ENCODE assay signal across 11 cellular contexts in the genomic region with DNA sequence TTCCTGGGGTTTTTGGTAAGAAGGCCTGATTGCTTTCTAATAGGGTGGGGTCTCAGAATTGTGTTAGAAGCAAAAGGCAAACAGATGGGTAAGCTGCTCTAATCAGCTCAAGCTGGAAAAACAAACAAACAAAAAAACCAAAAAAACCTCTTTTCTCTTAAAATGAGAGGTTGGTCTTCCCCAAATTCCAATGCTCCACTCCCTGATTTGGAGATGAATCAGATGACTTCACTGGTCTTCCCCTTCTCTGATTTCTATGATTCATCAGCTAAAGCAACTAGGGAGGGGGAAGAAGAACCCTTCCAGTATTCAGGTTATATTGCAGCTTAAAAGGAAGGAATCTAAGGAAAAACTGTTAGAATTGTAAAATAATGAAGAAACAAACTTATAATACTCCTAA. TPM values are rescaled to one million over a fixed set of nuclear protein-coding genes. Genes with fewer than 3 reads are reported as not detected.
A peak's percentile ranks its signal among the peaks of the same experiment; 100 is the strongest.
DNase-seq lines count a peak whose midpoint lies in the region; TF ChIP-seq lines count a peak whose summit lies in the region.
"Had no signal": no experiment of that assay in that cellular context is flagged by ENCODE, and none has a peak within 500 bp of the region (broad histone marks: within the 10 kb centered on the region; RNA-seq: fewer than 3 reads in every experiment).

No MANE protein-coding gene starts in this region.

- intact Hi-C loops in adrenal gland (cut with DNase I), result no loop called here

- H3K27ac ChIP-seq in SJSA1 (peak overlapping the region; percentile 65), adrenal gland (no peak overlapping the region)

- DNase-seq in GM04504 (ENCODE audit: low read depth), result peak; percentile 56
- DNase-seq in SJSA1 (ENCODE audit: low read depth in 1 of 2, low spot score in 2 of 2), result peak; percentile 57 to 92
- DNase-seq in fibroblast of the aortic adventitia (ENCODE audit: low read depth), result peak; percentile 88
- no peak for DNase-seq in activated CD8-positive, alpha-beta memory T cell treated with anti-CD3 and anti-CD28 coated beads for 24 hours
- no peak for DNase-seq in NCI-H748 treated with DMSO at 0.1 percent for 48 hours (lab: John Stamatoyannopoulos, UW)
- no peak for DNase-seq in adrenal gland
- no peak for DNase-seq in NCI-H748 (lab: John Stamatoyannopoulos, UW; ENCODE audit: unreplicated experiment)
- DNase-seq: MG63, posterior cingulate gyrus, SIG-M5 had no signal

- H3K4me1 ChIP-seq in SJSA1 (replicated peaks), result peaks cover 44% of the 10 kb centered on the region
- peaks cover 44% of the 10 kb centered on the region for H3K4me1 ChIP-seq in skeletal muscle satellite cell (ENCODE audit: control insufficient read depth, insufficient read depth, low read length)
- H3K4me1 ChIP-seq in adrenal gland (replicated peaks in 1 of 2), result peaks cover 9 to 19% of the 10 kb centered on the region in 2 donors

- no peak for TF ChIP-seq CTCF in fibroblast of the aortic adventitia (IDR thresholded peaks at IDR 0.05; ENCODE audit: insufficient read depth, low read length)
- no peak for TF ChIP-seq CTCF in adrenal gland (IDR thresholded peaks at IDR 0.05)

- peak overlapping the region; percentile 65 for H3K9ac ChIP-seq in skeletal muscle satellite cell (ENCODE audit: low read depth, low read length)

- no peaks in the 10 kb centered on the region for H3K27me3 ChIP-seq in SJSA1 (replicated peaks)
- no peaks in the 10 kb centered on the region for H3K27me3 ChIP-seq in skeletal muscle satellite cell (ENCODE audit: control insufficient read depth, insufficient read depth, low read length)
- H3K27me3 ChIP-seq in adrenal gland, result no peaks in the 10 kb centered on the region
- H3K27me3 ChIP-seq: MG63 had no signal

- H3K4me2 ChIP-seq in skeletal muscle satellite cell (ENCODE audit: low read length), result peak overlapping the region; percentile 52

- H3K4me3 ChIP-seq in SJSA1 (no peak overlapping the region), fibroblast of the aortic adventitia (ENCODE audit: low read depth, low read length) (no peak overlapping the region), skeletal muscle satellite cell (ENCODE audit: low read length) (no peak overlapping the region), adrenal gland (no peak overlapping the region)
- H3K4me3 ChIP-seq: MG63 had no signal

- H3K9me3 ChIP-seq in SJSA1 (replicated peaks) (no peaks in the 10 kb centered on the region), skeletal muscle satellite cell (replicated peaks; ENCODE audit: low read length) (no peaks in the 10 kb centered on the region), adrenal gland (replicated peaks in 1 of 3) (no peaks in the 10 kb centered on the region)
- H3K9me3 ChIP-seq: MG63 had no signal

- H3K36me3 ChIP-seq in SJSA1 (no peaks in the 10 kb centered on the region), skeletal muscle satellite cell (ENCODE audit: insufficient read depth, low read length) (no peaks in the 10 kb centered on the region), adrenal gland (replicated peaks in 1 of 2) (no peaks in the 10 kb centered on the region)
- H3K36me3 ChIP-seq: MG63 had no signal

- TF ChIP-seq POLR2A in adrenal gland (IDR thresholded peaks at IDR 0.05), result no peak

RNA-seq across cellular contexts. Expression of a gene that starts 9.6 kb away (rescaled TPM):
- 3,394 and 3,434 TPM in 2 replicates for total RNA-seq in SJSA1 (2014; rRNA removed; shearing (Covaris generic))
- total RNA-seq in fibroblast of the aortic adventitia (ENCODE audit: low replicate concordance) (2,605 and 3,136 TPM in 2 replicates), adrenal gland (100 to 1,000 TPM; 335 to 733 (median 482) TPM)
- 4,583 and 5,218 TPM in 2 replicates for total RNA-seq in skeletal muscle satellite cell (2012; rRNA removed)
- polyA plus RNA-seq in adrenal gland, result 1,000 to 10,000 TPM in 1 of 3 donors, 100 to 1,000 TPM in 2; 314 to 1,002 (median 476) TPM

Comparison
In these comparisons a context has a peak if more than half of its experiments do, and no peak if none do; other contexts are left out.
1. DNase-seq: peak in GM04504 (single experiment), SJSA1 (2 of 2) and fibroblast of the aortic adventitia (single experiment); none in activated CD8-positive, alpha-beta memory T cell treated with anti-CD3 and anti-CD28 coated beads for 24 hours (single experiment), NCI-H748 treated with DMSO at 0.1 percent for 48 hours (single experiment), adrenal gland (0 of 7) and NCI-H748 (single experiment).